Comparison of ENCODE assay signal across 27 cellular contexts in the genomic region with DNA sequence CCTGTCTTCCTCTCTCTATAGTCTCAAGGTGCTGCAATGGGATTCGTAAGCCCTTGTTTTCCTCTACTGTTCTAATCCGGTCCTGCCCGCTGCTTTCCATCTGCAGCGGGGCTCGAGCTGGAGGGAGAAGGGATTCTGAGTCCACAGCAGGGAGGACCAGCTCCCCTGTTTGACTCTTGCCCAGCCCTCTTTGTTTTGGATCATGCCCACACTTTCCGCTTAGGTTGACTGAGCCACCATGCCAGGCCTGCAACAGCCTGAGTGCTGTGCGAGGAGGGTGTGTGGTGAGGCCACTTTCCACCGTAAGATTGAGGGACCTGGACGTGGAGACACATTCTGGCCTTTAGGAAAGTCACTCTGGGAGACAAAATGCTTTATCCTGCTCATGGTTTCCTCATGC.
"Had no signal": no experiment of that assay in that cellular context is flagged by ENCODE, and none has a peak within 500 bp of the region (broad histone marks: within the 10 kb centered on the region; RNA-seq: fewer than 3 reads in every experiment).

No MANE protein-coding gene starts in this region.

- H3K27ac ChIP-seq: brain microvascular endothelial cell, coronary artery, epithelial cell of prostate, esophagus squamous epithelium, gastroesophageal sphincter had no signal

- H3K27me3 ChIP-seq: brain microvascular endothelial cell, esophagus squamous epithelium, gastroesophageal sphincter had no signal

- H3K4me3 ChIP-seq: coronary artery, esophagus squamous epithelium, gastroesophageal sphincter had no signal

- H3K9me3 ChIP-seq: esophagus squamous epithelium, gastroesophageal sphincter had no signal

- H3K27ac Mint-ChIP-seq: activated CD4-positive, alpha-beta memory T cell treated with anti-CD3 and anti-CD28 coated beads for 36 hours; activated CD4-positive, alpha-beta T cell treated with anti-CD3 and anti-CD28 coated beads for 36 hours; activated CD4-positive, alpha-beta T cell treated with anti-CD3 and anti-CD28 coated beads, Interleukin-2, amount 10 ng/mL, durations not matched to agents 24 days and 14 days; activated CD8-positive, alpha-beta memory T cell treated with anti-CD3 and anti-CD28 coated beads, Interleukin-2, amount 10 ng/mL, durations not matched to agents 7 days and 5 days; activated CD8-positive, alpha-beta T cell treated with anti-CD3 and anti-CD28 coated beads, Interleukin-2, amount 10 ng/mL, durations not matched to agents 7 days and 5 days; activated naive CD4-positive, alpha-beta T cell treated with anti-CD3 and anti-CD28 coated beads, Interleukin-2, amount 10 ng/mL, durations not matched to agents 7 days and 5 days; activated naive CD8-positive, alpha-beta T cell treated with anti-CD3 and anti-CD28 coated beads, Interleukin-2, amount 10 ng/mL, durations not matched to agents 7 days and 5 days; activated T-helper 1 cell treated with anti-CD3 and anti-CD28 coated beads, Interleukin-12 subunit alpha, Interleukin-12 subunit beta, Interleukin-2, Interleukin-4 antibody, amounts not matched to agents 30 ng/mL and 10 ng/mL and 1 ng/mL, durations not matched to agents 14 hours and 24 hours and 36 hours; activated T-helper 2 cell treated with anti-CD3 and anti-CD28 coated beads, Interferon-gamma antibody, Interleukin-2, Interleukin-4, amounts not matched to agents 10 μg/mL and 5 μg/mL and 100 μg/mL, durations not matched to agents 14 hours and 24 hours and 36 hours; effector memory CD8-positive, alpha-beta T cell had no signal

- DNase-seq: activated CD4-positive, alpha-beta memory T cell treated with anti-CD3 and anti-CD28 coated beads for 36 hours; activated CD4-positive, alpha-beta T cell treated with anti-CD3 and anti-CD28 coated beads for 36 hours; activated CD4-positive, alpha-beta T cell treated with anti-CD3 and anti-CD28 coated beads, Interleukin-2, amount 10 ng/mL, durations not matched to agents 24 days and 14 days; activated CD4-positive, CD25-positive, alpha-beta regulatory T cell; activated CD4-positive, CD25-positive, alpha-beta regulatory T cell treated with anti-CD3 and anti-CD28 coated beads, Interleukin-2, amount 50 U/mL, for 72 hours; activated CD8-positive, alpha-beta memory T cell treated with anti-CD3 and anti-CD28 coated beads, Interleukin-2, amount 10 ng/mL, durations not matched to agents 7 days and 5 days; activated CD8-positive, alpha-beta memory T cell treated with anti-CD3 and anti-CD28 coated beads, Interleukin-2, amount 50 U/mL, for 4 hours; activated CD8-positive, alpha-beta T cell treated with anti-CD3 and anti-CD28 coated beads, Interleukin-2, amount 10 ng/mL, durations not matched to agents 7 days and 5 days; activated effector memory CD4-positive, alpha-beta T cell treated with anti-CD3 and anti-CD28 coated beads, Interleukin-2, amount 50 U/mL, for 16 hours; activated naive CD4-positive, alpha-beta T cell treated with anti-CD3 and anti-CD28 coated beads, Interleukin-2, amount 10 ng/mL, durations not matched to agents 7 days and 5 days; activated naive CD8-positive, alpha-beta T cell treated with anti-CD3 and anti-CD28 coated beads, Interleukin-2, amount 10 ng/mL, durations not matched to agents 7 days and 5 days; activated T-cell treated with anti-CD3 and anti-CD28 coated beads, Interleukin-2, amount 50 U/mL, for 1 hour; activated T-cell treated with anti-CD3 and anti-CD28 coated beads, Interleukin-2, amount 50 U/mL, for 48 hours; brain microvascular endothelial cell; dermis blood vessel endothelial cell; effector CD4-positive, alpha-beta T cell; effector memory CD8-positive, alpha-beta T cell; esophagus squamous epithelium; foreskin melanocyte; T-helper 1 cell; T-helper 2 cell had no signal

- H3K27me3 Mint-ChIP-seq: activated CD4-positive, alpha-beta memory T cell treated with anti-CD3 and anti-CD28 coated beads for 36 hours; activated CD4-positive, alpha-beta T cell treated with anti-CD3 and anti-CD28 coated beads for 36 hours; activated CD4-positive, alpha-beta T cell treated with anti-CD3 and anti-CD28 coated beads, Interleukin-2, amount 10 ng/mL, durations not matched to agents 24 days and 14 days; activated CD8-positive, alpha-beta memory T cell treated with anti-CD3 and anti-CD28 coated beads, Interleukin-2, amount 10 ng/mL, durations not matched to agents 7 days and 5 days; activated naive CD4-positive, alpha-beta T cell treated with anti-CD3 and anti-CD28 coated beads, Interleukin-2, amount 10 ng/mL, durations not matched to agents 7 days and 5 days; activated naive CD8-positive, alpha-beta T cell treated with anti-CD3 and anti-CD28 coated beads, Interleukin-2, amount 10 ng/mL, durations not matched to agents 7 days and 5 days; effector memory CD8-positive, alpha-beta T cell had no signal

- H3K9me3 Mint-ChIP-seq: activated CD4-positive, alpha-beta memory T cell treated with anti-CD3 and anti-CD28 coated beads for 36 hours; activated CD4-positive, alpha-beta T cell treated with anti-CD3 and anti-CD28 coated beads, Interleukin-2, amount 10 ng/mL, durations not matched to agents 24 days and 14 days; activated naive CD4-positive, alpha-beta T cell treated with anti-CD3 and anti-CD28 coated beads, Interleukin-2, amount 10 ng/mL, durations not matched to agents 7 days and 5 days; activated naive CD4-positive, alpha-beta T cell treated with anti-CD3 and anti-CD28 coated beads, Interleukin-2, amount 50 U/mL, for 72 hours; activated naive CD8-positive, alpha-beta T cell treated with anti-CD3 and anti-CD28 coated beads, Interleukin-2, amount 10 ng/mL, durations not matched to agents 7 days and 5 days; activated T-helper 1 cell treated with anti-CD3 and anti-CD28 coated beads, Interleukin-12 subunit alpha, Interleukin-12 subunit beta, Interleukin-2, Interleukin-4 antibody, amounts not matched to agents 30 ng/mL and 10 ng/mL and 1 ng/mL, durations not matched to agents 14 hours and 24 hours and 36 hours; activated T-helper 2 cell treated with anti-CD3 and anti-CD28 coated beads, Interferon-gamma antibody, Interleukin-2, Interleukin-4, amounts not matched to agents 10 μg/mL and 5 μg/mL and 100 μg/mL, durations not matched to agents 14 hours and 24 hours and 36 hours; effector memory CD8-positive, alpha-beta T cell had no signal

- H3K4me1 Mint-ChIP-seq: activated CD4-positive, alpha-beta T cell treated with anti-CD3 and anti-CD28 coated beads for 36 hours had no signal

- H3K4me1 ChIP-seq: gastroesophageal sphincter had no signal

- ATAC-seq: activated CD4-positive, alpha-beta T cell treated with anti-CD3 and anti-CD28 coated beads for 36 hours; activated CD8-positive, alpha-beta memory T cell treated with anti-CD3 and anti-CD28 coated beads, Interleukin-2, amount 10 ng/mL, durations not matched to agents 7 days and 5 days; activated CD8-positive, alpha-beta T cell treated with anti-CD3 and anti-CD28 coated beads, Interleukin-2, amount 10 ng/mL, durations not matched to agents 7 days and 5 days; activated naive CD4-positive, alpha-beta T cell treated with anti-CD3 and anti-CD28 coated beads, Interleukin-2, amount 50 U/mL, for 72 hours; effector memory CD8-positive, alpha-beta T cell; gastroesophageal sphincter had no signal

- H3K4me3 Mint-ChIP-seq: activated CD4-positive, alpha-beta memory T cell treated with anti-CD3 and anti-CD28 coated beads for 36 hours; activated CD4-positive, alpha-beta T cell treated with anti-CD3 and anti-CD28 coated beads for 36 hours; activated CD4-positive, alpha-beta T cell treated with anti-CD3 and anti-CD28 coated beads, Interleukin-2, amount 10 ng/mL, durations not matched to agents 24 days and 14 days; activated CD8-positive, alpha-beta memory T cell treated with anti-CD3 and anti-CD28 coated beads, Interleukin-2, amount 10 ng/mL, durations not matched to agents 7 days and 5 days; activated CD8-positive, alpha-beta T cell treated with anti-CD3 and anti-CD28 coated beads, Interleukin-2, amount 10 ng/mL, durations not matched to agents 7 days and 5 days; activated naive CD4-positive, alpha-beta T cell treated with anti-CD3 and anti-CD28 coated beads, Interleukin-2, amount 10 ng/mL, durations not matched to agents 7 days and 5 days; activated naive CD8-positive, alpha-beta T cell treated with anti-CD3 and anti-CD28 coated beads, Interleukin-2, amount 10 ng/mL, durations not matched to agents 7 days and 5 days; activated T-helper 1 cell treated with anti-CD3 and anti-CD28 coated beads, Interleukin-12 subunit alpha, Interleukin-12 subunit beta, Interleukin-2, Interleukin-4 antibody, amounts not matched to agents 30 ng/mL and 10 ng/mL and 1 ng/mL, durations not matched to agents 14 hours and 24 hours and 36 hours; effector memory CD8-positive, alpha-beta T cell had no signal
